ENCODE assay signal across 1 cellular context in the genomic region with DNA sequence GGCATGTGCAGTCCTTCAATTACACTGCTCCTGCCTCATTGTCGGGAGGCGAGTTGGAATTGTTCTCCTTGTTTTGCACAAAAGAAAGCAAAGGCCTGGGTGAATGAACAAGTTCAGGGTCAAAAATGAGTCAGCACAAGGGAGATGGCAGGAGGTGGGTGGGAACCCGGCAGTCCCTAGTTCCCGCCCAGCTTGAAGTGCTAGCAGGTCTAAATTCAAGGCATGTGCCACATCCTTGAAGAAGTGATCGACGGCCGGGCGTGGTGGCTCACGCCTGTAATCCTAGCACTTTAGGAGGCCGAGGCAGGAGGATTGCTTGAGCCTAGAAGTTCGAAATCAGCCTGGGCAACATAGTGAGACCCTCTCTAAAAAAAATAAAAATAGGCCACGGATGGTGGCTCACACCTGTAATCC.
TF ChIP-seq lines count a peak whose summit lies in the region.

No MANE protein-coding gene starts in this region.

TF ChIP-seq in HEK293, 187 proteins besides CTCF, POLR2A, EP300 and RAD21 (continued from another document):
- TF ChIP-seq ZNF600 (tag by site-specific recombination; IDR thresholded peaks at IDR 0.05) (peak; percentile 45; the same call in 1 of the 2 replicates), YY2 (tag by site-specific recombination; IDR thresholded peaks at IDR 0.05) (no peak), KLF1 (tag by site-specific recombination; IDR thresholded peaks at IDR 0.05) (peak; percentile 92), ZNF121 (tag by site-specific recombination; IDR thresholded peaks at IDR 0.05) (peak; percentile 86)
- TF ChIP-seq, protein P1, sequence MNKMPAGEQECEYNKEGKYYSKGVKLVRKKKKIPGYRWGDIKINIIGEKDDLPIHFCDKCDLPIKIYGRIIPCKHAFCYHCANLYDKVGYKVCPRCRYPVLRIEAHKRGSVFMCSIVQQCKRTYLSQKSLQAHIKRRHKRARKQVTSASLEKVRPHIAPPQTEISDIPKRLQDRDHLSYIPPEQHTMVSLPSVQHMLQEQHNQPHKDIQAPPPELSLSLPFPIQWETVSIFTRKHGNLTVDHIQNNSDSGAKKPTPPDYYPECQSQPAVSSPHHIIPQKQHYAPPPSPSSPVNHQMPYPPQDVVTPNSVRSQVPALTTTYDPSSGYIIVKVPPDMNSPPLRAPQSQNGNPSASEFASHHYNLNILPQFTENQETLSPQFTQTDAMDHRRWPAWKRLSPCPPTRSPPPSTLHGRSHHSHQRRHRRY (tag by site-specific recombination; IDR thresholded peaks at IDR 0.05): no peak
